1 cellular context compared by ENCODE assay signal in the genomic region with DNA sequence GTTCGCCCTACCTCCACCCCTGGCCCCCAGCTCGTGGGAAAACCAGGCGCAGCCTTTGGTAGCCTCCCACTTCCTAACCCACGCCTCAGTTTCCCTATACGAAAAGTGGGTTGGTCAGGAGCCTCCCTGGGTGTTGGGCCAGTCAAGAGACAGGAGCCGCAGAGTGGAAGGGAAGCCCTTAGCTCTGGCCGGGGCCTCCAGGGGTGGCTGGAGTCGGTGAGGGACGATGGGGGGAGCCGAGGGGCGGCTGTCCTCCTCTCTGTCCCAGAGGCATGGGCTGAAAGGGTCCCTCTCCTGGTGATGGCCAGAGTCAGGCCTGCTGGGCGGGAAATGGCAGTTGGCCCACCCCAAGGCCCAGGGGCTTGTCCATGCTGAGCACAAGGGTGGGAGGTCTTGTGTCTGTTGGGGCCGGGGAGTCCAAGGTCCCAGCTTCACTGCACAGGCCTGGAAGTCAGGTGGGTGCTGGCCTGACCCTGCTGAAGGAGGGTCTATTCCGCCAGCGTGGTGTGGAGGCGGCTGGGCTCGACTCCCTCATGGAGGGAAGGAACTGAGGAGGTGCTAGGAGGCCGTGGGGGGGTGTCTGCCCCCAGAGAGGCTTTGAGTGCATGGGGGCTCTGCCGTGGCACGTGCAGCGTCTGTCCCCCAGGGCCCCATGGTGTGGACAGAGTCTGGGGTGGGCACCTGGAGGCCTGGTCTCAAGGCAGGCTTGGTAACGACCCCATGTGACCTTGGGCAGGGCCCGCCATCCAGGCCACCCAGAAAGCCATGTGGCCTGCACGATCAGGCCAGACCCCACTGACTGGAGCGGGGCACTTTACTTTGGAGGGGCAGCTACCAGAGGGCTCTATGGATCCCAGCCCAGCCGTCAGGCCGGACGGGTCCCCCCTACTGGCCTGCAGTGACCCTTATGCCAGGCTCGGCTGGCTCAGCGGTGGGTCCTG.
TF ChIP-seq lines count a peak whose summit lies in the region.

No MANE protein-coding gene starts in this region.

TF ChIP-seq in K562, 482 proteins besides CTCF, POLR2A, EP300 and RAD21:
- TF ChIP-seq KAT7 (CRISPR knock-in tag; IDR thresholded peaks at IDR 0.05; ENCODE audit: borderline replicate concordance) (0 out of 2 replicates have a peak, but pooled peaks have one; percentile 3), ZNF444 (CRISPR knock-in tag; IDR thresholded peaks at IDR 0.05) (no peak), ZFP36 (IDR thresholded peaks at IDR 0.05; ENCODE audit: low read depth, low read length, partially characterized antibody) (no peak), HMG20A (CRISPR knock-in tag; conservative IDR thresholded peaks at IDR 0.05) (no peak), KLF16 (IDR thresholded peaks at IDR 0.05) (no peak), ZNF280B (CRISPR knock-in tag; IDR thresholded peaks at IDR 0.05) (no peak), ZNF449 (CRISPR knock-in tag; IDR thresholded peaks at IDR 0.05) (no peak), ZNF197 (CRISPR knock-in tag; IDR thresholded peaks at IDR 0.05; ENCODE audit: low read depth) (0 out of 2 replicates have a peak, but pooled peaks have one; percentile 27), ATF3 (IDR thresholded peaks at IDR 0.05) (no peak), ATF3 (CRISPR knock-in tag; conservative IDR thresholded peaks at IDR 0.05) (no peak), EGR1 (conservative IDR thresholded peaks at IDR 0.05) (no peak), PURB (CRISPR knock-in tag; IDR thresholded peaks at IDR 0.05; ENCODE audit: low read depth) (no peak), FOXO4 (CRISPR knock-in tag; IDR thresholded peaks at IDR 0.05) (peak; percentile 38; the same call in 1 of the 2 replicates), MEF2A (IDR thresholded peaks at IDR 0.05; ENCODE audit: control insufficient read depth, low read depth, low read length) (no peak), RBM39 (optimal IDR thresholded peaks at IDR 0.05; ENCODE audit: low read depth, low read length) (no peak), E2F8 (IDR thresholded peaks at IDR 0.05; ENCODE audit: low read depth, partially characterized antibody) (no peak), MBD2 (IDR thresholded peaks at IDR 0.05; ENCODE audit: borderline replicate concordance, low read depth) (no peak), KLF1 (tag; IDR thresholded peaks at IDR 0.05) (no peak), ZNF780A (CRISPR knock-in tag; IDR thresholded peaks at IDR 0.05) (no peak), NR4A1 (CRISPR knock-in tag; IDR thresholded peaks at IDR 0.05) (no peak), NR4A1 (tag; IDR thresholded peaks at IDR 0.05) (0 out of 2 replicates have a peak, but pooled peaks have one; percentile 20), ZNF830 (CRISPR knock-in tag; IDR thresholded peaks at IDR 0.05) (no peak), ZBTB49 (CRISPR knock-in tag; IDR thresholded peaks at IDR 0.05; ENCODE audit: borderline replicate concordance) (no peak), RBFOX2 (IDR thresholded peaks at IDR 0.05; ENCODE audit: low read depth, low read length) (peak; percentile 17; the same call in 1 of the 2 replicates), SNRNP70 (optimal IDR thresholded peaks at IDR 0.05; ENCODE audit: low read depth, low read length) (no peak), BCOR (IDR thresholded peaks at IDR 0.05) (no peak), DIDO1 (tag; IDR thresholded peaks at IDR 0.05; ENCODE audit: low read depth) (no peak), ESRRA (IDR thresholded peaks at IDR 0.05; ENCODE audit: borderline replicate concordance, low read depth) (no peak)
- TF ChIP-seq, protein P1, sequence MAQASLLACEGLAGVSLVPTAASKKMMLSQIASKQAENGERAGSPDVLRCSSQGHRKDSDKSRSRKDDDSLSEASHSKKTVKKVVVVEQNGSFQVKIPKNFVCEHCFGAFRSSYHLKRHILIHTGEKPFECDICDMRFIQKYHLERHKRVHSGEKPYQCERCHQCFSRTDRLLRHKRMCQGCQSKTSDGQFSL (CRISPR knock-in tag; IDR thresholded peaks at IDR 0.05), result 0 out of 2 replicates have a peak, but pooled peaks have one; percentile 72
- TF ChIP-seq, protein P1 (tag; IDR thresholded peaks at IDR 0.05), result no peak
- TF ChIP-seq, protein P2, sequence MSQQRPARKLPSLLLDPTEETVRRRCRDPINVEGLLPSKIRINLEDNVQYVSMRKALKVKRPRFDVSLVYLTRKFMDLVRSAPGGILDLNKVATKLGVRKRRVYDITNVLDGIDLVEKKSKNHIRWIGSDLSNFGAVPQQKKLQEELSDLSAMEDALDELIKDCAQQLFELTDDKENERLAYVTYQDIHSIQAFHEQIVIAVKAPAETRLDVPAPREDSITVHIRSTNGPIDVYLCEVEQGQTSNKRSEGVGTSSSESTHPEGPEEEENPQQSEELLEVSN (IDR thresholded peaks at IDR 0.05; ENCODE audit: borderline replicate concordance in 1 of 2, extremely low read depth in 1 of 2, insufficient read depth in 1 of 2, insufficient read length in 1 of 2, low read depth in 1 of 2, low read length in 1 of 2, poor library complexity in 1 of 2, severe bottlenecking in 1 of 2), result peak in 1 of 2 experiments; percentile 53
